In the genomic region with DNA sequence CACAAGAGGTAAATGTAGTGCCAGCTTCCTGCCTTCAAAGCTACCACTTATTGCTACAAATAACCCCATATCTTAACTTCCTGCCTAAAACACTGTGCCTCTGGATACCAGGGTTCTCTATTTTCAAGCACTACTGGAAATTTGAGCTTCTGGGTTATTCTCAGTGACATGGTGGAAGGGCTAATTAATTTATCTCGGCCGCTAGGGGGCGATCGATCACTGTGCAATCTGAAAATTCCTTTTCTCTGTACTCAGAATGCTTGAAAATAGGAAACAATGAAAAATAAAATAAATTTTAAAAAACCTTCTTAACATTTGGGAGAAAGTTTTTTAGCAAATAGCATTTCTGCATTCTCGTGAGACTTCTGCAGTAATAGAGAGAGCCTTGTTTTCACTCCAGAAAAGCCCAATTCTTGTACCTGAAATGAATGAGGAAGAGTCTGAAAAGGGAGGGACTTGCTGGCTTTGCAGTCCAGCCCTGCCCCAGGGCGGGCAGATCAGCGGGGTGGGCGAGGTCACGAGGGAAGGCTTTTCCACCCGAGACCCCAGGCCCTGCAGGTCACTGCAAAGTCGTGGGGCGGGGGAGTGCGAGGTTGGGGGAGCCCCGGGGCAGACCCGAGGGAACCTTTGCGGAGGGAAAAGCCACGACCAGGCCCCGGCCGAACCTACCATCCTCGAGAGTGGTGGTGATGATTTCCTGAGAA, we compare ENCODE assay signal across 8 cellular contexts.
DNase-seq lines count a peak whose midpoint lies in the region; ATAC-seq and TF ChIP-seq lines count a peak whose summit lies in the region.

No MANE protein-coding gene starts in this region.

- DNase-seq in DMS53 (lab: John Stamatoyannopoulos, UW) (peak; percentile 74), HuH-7.5 (ENCODE audit: low spot score) (peak; percentile 13), RPMI7951 (ENCODE audit: low read depth) (peak; percentile 32), brain microvascular endothelial cell (peak; percentile 9), left colon (peak in 1 of 2 donors; percentile 46)
- peak; percentile 10 for DNase-seq in stimulated activated CD8-positive, alpha-beta memory T cell treated with anti-CD3 and anti-CD28 coated beads, Interleukin-15, amount 100 ng/mL, for 24 hours (ENCODE audit: low read depth)

- ATAC-seq in left colon (peak; percentile 29), GM19035 (IDR thresholded peaks at IDR 0.05; ENCODE audit: unreplicated experiment) (no peak), GM21737 (IDR thresholded peaks at IDR 0.05; ENCODE audit: unreplicated experiment) (no peak)

- in situ Hi-C loops in brain microvascular endothelial cell (cut with HindIII; ENCODE audit: low pct_ligation_motif_present, low sequenced_read_pairs) = no loop called here

- H3K36me3 ChIP-seq in brain microvascular endothelial cell (replicated peaks) = no peaks in the 10 kb centered on the region

- TF ChIP-seq CTCF in brain microvascular endothelial cell (IDR thresholded peaks at IDR 0.05; ENCODE audit: low read depth, low read length, missing control alignments) = peak; percentile 74

- H3K27me3 ChIP-seq in brain microvascular endothelial cell (replicated peaks) = no peaks in the 10 kb centered on the region

- H3K27ac ChIP-seq in brain microvascular endothelial cell = no peak overlapping the region

- no peak overlapping the region for H3K4me3 ChIP-seq in brain microvascular endothelial cell (ENCODE audit: low read depth, low read length)

- intact Hi-C loops in left colon (cut with DNase I, micrococcal nuclease) = loop anchor here in 1 of 2 donors (5.0 to 10.0 kb wide), 2 partner anchors 241 to 923 kb away; no protein-coding TSS in a partner anchor
